ENCODE assay signal across 1 cellular context in genomic region chr16:47492428-47493357, GRCh38.
TF ChIP-seq lines count a peak whose summit lies in the region.

No MANE protein-coding gene starts in this region.

TF ChIP-seq in HepG2, 621 proteins besides CTCF, POLR2A, EP300 and RAD21 (continued from another document and continues in another):
- TF ChIP-seq ZNF710 (CRISPR knock-in tag; IDR thresholded peaks at IDR 0.05; ENCODE audit: borderline replicate concordance) = peak; percentile 51; the same call in 1 of the 2 replicates
- peak; percentile 52; the same call in 1 of the 2 replicates for TF ChIP-seq FOXK1 (CRISPR knock-in tag; IDR thresholded peaks at IDR 0.05; ENCODE audit: borderline replicate concordance, low read depth)
- TF ChIP-seq DNMT3B (CRISPR knock-in tag; conservative IDR thresholded peaks at IDR 0.05) = 0 out of 2 replicates have a peak, but pooled peaks have one; percentile 47
- TF ChIP-seq, protein P1, sequence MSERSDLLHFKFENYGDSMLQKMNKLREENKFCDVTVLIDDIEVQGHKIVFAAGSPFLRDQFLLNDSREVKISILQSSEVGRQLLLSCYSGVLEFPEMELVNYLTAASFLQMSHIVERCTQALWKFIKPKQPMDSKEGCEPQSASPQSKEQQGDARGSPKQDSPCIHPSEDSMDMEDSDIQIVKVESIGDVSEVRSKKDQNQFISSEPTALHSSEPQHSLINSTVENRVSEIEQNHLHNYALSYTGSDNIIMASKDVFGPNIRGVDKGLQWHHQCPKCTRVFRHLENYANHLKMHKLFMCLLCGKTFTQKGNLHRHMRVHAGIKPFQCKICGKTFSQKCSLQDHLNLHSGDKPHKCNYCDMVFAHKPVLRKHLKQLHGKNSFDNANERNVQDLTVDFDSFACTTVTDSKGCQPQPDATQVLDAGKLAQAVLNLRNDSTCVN (CRISPR knock-in tag; IDR thresholded peaks at IDR 0.05; ENCODE audit: borderline replicate concordance) = 0 out of 2 replicates have a peak, but pooled peaks have one; percentile 42
- TF ChIP-seq MTA1 (CRISPR knock-in tag; IDR thresholded peaks at IDR 0.05; ENCODE audit: borderline replicate concordance) = 0 out of 2 replicates have a peak, but pooled peaks have one; percentile 56
- peak; percentile 71; the same call in 1 of the 2 replicates for TF ChIP-seq ZNF691 (CRISPR knock-in tag; IDR thresholded peaks at IDR 0.05; ENCODE audit: borderline replicate concordance, low read depth)
- no peak for TF ChIP-seq ZSCAN21 (CRISPR knock-in tag; IDR thresholded peaks at IDR 0.05; ENCODE audit: borderline replicate concordance)
- TF ChIP-seq, protein P2, sequence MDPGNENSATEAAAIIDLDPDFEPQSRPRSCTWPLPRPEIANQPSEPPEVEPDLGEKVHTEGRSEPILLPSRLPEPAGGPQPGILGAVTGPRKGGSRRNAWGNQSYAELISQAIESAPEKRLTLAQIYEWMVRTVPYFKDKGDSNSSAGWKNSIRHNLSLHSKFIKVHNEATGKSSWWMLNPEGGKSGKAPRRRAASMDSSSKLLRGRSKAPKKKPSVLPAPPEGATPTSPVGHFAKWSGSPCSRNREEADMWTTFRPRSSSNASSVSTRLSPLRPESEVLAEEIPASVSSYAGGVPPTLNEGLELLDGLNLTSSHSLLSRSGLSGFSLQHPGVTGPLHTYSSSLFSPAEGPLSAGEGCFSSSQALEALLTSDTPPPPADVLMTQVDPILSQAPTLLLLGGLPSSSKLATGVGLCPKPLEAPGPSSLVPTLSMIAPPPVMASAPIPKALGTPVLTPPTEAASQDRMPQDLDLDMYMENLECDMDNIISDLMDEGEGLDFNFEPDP (CRISPR knock-in tag; conservative IDR thresholded peaks at IDR 0.05) = no peak
- peak; percentile 67; the same call in 1 of the 2 replicates for TF ChIP-seq NFIC (IDR thresholded peaks at IDR 0.05; ENCODE audit: low read length)
- peak; percentile 53; the same call in 1 of the 2 replicates for TF ChIP-seq ZSCAN12 (CRISPR knock-in tag; IDR thresholded peaks at IDR 0.05)
- peak; percentile 90 for TF ChIP-seq POGZ (CRISPR knock-in tag; IDR thresholded peaks at IDR 0.05)
- TF ChIP-seq KLF9 (CRISPR knock-in tag; IDR thresholded peaks at IDR 0.05; ENCODE audit: low read depth) = 0 out of 2 replicates have a peak, but pooled peaks have one; percentile 30
- TF ChIP-seq MED1 (CRISPR knock-in tag; IDR thresholded peaks at IDR 0.05) = peak; percentile 85
- no peak for TF ChIP-seq SRY (CRISPR knock-in tag; IDR thresholded peaks at IDR 0.05)
- TF ChIP-seq RFX5 (IDR thresholded peaks at IDR 0.05; ENCODE audit: low read depth, low read length) = no peak
- no peak for TF ChIP-seq ZNF737 (CRISPR knock-in tag; IDR thresholded peaks at IDR 0.05; ENCODE audit: borderline replicate concordance)
- TF ChIP-seq PITX1 (CRISPR knock-in tag; IDR thresholded peaks at IDR 0.05) = no peak
- no peak for TF ChIP-seq NR3C1 (CRISPR knock-in tag; IDR thresholded peaks at IDR 0.05)
- TF ChIP-seq MEF2D (CRISPR knock-in tag; IDR thresholded peaks at IDR 0.05) = peak; percentile 74; the same call in 1 of the 2 replicates
- no peak for TF ChIP-seq ZNF17 (CRISPR knock-in tag; IDR thresholded peaks at IDR 0.05)
- TF ChIP-seq ZNF768 (CRISPR knock-in tag; IDR thresholded peaks at IDR 0.05) = no peak
- 0 out of 2 replicates have a peak, but pooled peaks have one; percentile 56 for TF ChIP-seq KLF6 (CRISPR knock-in tag; IDR thresholded peaks at IDR 0.05)
- no peak for TF ChIP-seq PRMT3 (CRISPR knock-in tag; IDR thresholded peaks at IDR 0.05; ENCODE audit: borderline replicate concordance, low read depth)
- peak; percentile 83; the same call in 1 of the 2 replicates for TF ChIP-seq ZNF792 (CRISPR knock-in tag; IDR thresholded peaks at IDR 0.05)
- TF ChIP-seq ZNF281 (CRISPR knock-in tag; IDR thresholded peaks at IDR 0.05; ENCODE audit: borderline replicate concordance) = peak; percentile 95
- TF ChIP-seq MBD4 (IDR thresholded peaks at IDR 0.05; ENCODE audit: borderline replicate concordance, low read length) = no peak
- peak; percentile 76 for TF ChIP-seq CBX1 (IDR thresholded peaks at IDR 0.05; ENCODE audit: low read depth)
- no peak for TF ChIP-seq ZBTB7A (CRISPR knock-in tag; IDR thresholded peaks at IDR 0.05)
- no peak for TF ChIP-seq GATA4 (IDR thresholded peaks at IDR 0.05; ENCODE audit: borderline replicate concordance, low read depth)
- TF ChIP-seq CAMTA2 (CRISPR knock-in tag; IDR thresholded peaks at IDR 0.05; ENCODE audit: borderline replicate concordance) = no peak
- TF ChIP-seq ZNF501 (CRISPR knock-in tag; IDR thresholded peaks at IDR 0.05) = peak; percentile 58; the same call in 1 of the 2 replicates
- TF ChIP-seq SMARCC2 (IDR thresholded peaks at IDR 0.05) = no peak
- peak; percentile 73; the same call in 1 of the 2 replicates for TF ChIP-seq RCOR2 (CRISPR knock-in tag; IDR thresholded peaks at IDR 0.05)
- no peak for TF ChIP-seq GZF1 (CRISPR knock-in tag; IDR thresholded peaks at IDR 0.05)
- TF ChIP-seq ATF3 (CRISPR knock-in tag; IDR thresholded peaks at IDR 0.05) = peak; percentile 37; the same call in 1 of the 2 replicates
- TF ChIP-seq SNAPC2 (CRISPR knock-in tag; IDR thresholded peaks at IDR 0.05) = 0 out of 2 replicates have a peak, but pooled peaks have one; percentile 24
- TF ChIP-seq ZMYM4 (CRISPR knock-in tag; IDR thresholded peaks at IDR 0.05) = peak; percentile 96
- TF ChIP-seq TSC22D2 (CRISPR knock-in tag; IDR thresholded peaks at IDR 0.05; ENCODE audit: borderline replicate concordance) = 0 out of 2 replicates have a peak, but pooled peaks have one; percentile 18
- TF ChIP-seq IKZF1 (IDR thresholded peaks at IDR 0.05) = no peak
- TF ChIP-seq THAP11 (CRISPR knock-in tag; IDR thresholded peaks at IDR 0.05) = peak; percentile 62
- peak; percentile 52; the same call in 1 of the 2 replicates for TF ChIP-seq ZNF670 (CRISPR knock-in tag; IDR thresholded peaks at IDR 0.05; ENCODE audit: borderline replicate concordance)
- no peak for TF ChIP-seq ATF5 (CRISPR knock-in tag; IDR thresholded peaks at IDR 0.05; ENCODE audit: low read depth)
- peak; percentile 97 for TF ChIP-seq ZNF543 (CRISPR knock-in tag; IDR thresholded peaks at IDR 0.05)
- TF ChIP-seq RFX3 (CRISPR knock-in tag; IDR thresholded peaks at IDR 0.05) = no peak
- no peak for TF ChIP-seq ATF1 (CRISPR knock-in tag; IDR thresholded peaks at IDR 0.05)
- no peak for TF ChIP-seq ATF7 (IDR thresholded peaks at IDR 0.05)
- no peak; the same call in 1 of the 2 replicates for TF ChIP-seq ATF7 (CRISPR knock-in tag; IDR thresholded peaks at IDR 0.05)
- TF ChIP-seq EHMT2 (IDR thresholded peaks at IDR 0.05; ENCODE audit: borderline replicate concordance, low read depth, low read length) = 0 out of 2 replicates have a peak, but pooled peaks have one; percentile 10
- no peak for TF ChIP-seq ZNF678 (CRISPR knock-in tag; IDR thresholded peaks at IDR 0.05)
- TF ChIP-seq ZNF672 (CRISPR knock-in tag; IDR thresholded peaks at IDR 0.05) = no peak
- TF ChIP-seq TOE1 (CRISPR knock-in tag; IDR thresholded peaks at IDR 0.05) = no peak
- no peak for TF ChIP-seq ZBTB44 (CRISPR knock-in tag; IDR thresholded peaks at IDR 0.05)
- TF ChIP-seq STAG1 (CRISPR knock-in tag; IDR thresholded peaks at IDR 0.05) = no peak; the same call in 1 of the 2 replicates
- 0 out of 2 replicates have a peak, but pooled peaks have one; percentile 17 for TF ChIP-seq ZNF337 (CRISPR knock-in tag; IDR thresholded peaks at IDR 0.05; ENCODE audit: borderline replicate concordance, low read depth)
- TF ChIP-seq ZNF44 (CRISPR knock-in tag; IDR thresholded peaks at IDR 0.05) = peak; percentile 89
- no peak for TF ChIP-seq ZNF703 (CRISPR knock-in tag; IDR thresholded peaks at IDR 0.05; ENCODE audit: borderline replicate concordance)
- TF ChIP-seq, protein P3, sequence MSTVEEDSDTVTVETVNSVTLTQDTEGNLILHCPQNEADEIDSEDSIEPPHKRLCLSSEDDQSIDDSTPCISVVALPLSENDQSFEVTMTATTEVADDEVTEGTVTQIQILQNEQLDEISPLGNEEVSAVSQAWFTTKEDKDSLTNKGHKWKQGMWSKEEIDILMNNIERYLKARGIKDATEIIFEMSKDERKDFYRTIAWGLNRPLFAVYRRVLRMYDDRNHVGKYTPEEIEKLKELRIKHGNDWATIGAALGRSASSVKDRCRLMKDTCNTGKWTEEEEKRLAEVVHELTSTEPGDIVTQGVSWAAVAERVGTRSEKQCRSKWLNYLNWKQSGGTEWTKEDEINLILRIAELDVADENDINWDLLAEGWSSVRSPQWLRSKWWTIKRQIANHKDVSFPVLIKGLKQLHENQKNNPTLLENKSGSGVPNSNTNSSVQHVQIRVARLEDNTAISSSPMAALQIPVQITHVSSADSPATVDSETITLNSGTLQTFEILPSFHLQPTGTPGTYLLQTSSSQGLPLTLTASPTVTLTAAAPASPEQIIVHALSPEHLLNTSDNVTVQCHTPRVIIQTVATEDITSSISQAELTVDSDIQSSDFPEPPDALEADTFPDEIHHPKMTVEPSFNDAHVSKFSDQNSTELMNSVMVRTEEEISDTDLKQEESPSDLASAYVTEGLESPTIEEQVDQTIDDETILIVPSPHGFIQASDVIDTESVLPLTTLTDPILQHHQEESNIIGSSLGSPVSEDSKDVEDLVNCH (CRISPR knock-in tag; IDR thresholded peaks at IDR 0.05) = 0 out of 2 replicates have a peak, but pooled peaks have one; percentile 48
- peak; percentile 66; the same call in 1 of the 2 replicates for TF ChIP-seq ZNF292 (CRISPR knock-in tag; IDR thresholded peaks at IDR 0.05; ENCODE audit: borderline replicate concordance, low read depth)
- peak; percentile 81 for TF ChIP-seq PHF21A (CRISPR knock-in tag; IDR thresholded peaks at IDR 0.05)
- TF ChIP-seq ZNF766 (CRISPR knock-in tag; IDR thresholded peaks at IDR 0.05; ENCODE audit: borderline replicate concordance) = 0 out of 2 replicates have a peak, but pooled peaks have one; percentile 60
- no peak for TF ChIP-seq ZNF784 (CRISPR knock-in tag; IDR thresholded peaks at IDR 0.05; ENCODE audit: borderline replicate concordance)
- TF ChIP-seq SP4 (CRISPR knock-in tag; IDR thresholded peaks at IDR 0.05) = no peak
